Comparison of ENCODE assay signal across 1 cellular context in genomic region chr3:71991051-71991450, GRCh38.
TF ChIP-seq lines count a peak whose summit lies in the region.

No MANE protein-coding gene starts in this region.

TF ChIP-seq in IMR-90, 13 proteins besides CTCF, POLR2A, EP300 and RAD21:
- TF ChIP-seq ELK1 (IDR thresholded peaks at IDR 0.05; ENCODE audit: borderline replicate concordance, low read depth, low read length) (no peak), RFX5 (IDR thresholded peaks at IDR 0.05; ENCODE audit: low read depth, low read length) (no peak), CHD1 (IDR thresholded peaks at IDR 0.05; ENCODE audit: low read depth, low read length) (no peak), CEBPB (IDR thresholded peaks at IDR 0.05; ENCODE audit: low read depth, low read length) (no peak), USF2 (IDR thresholded peaks at IDR 0.05; ENCODE audit: low read depth, low read length) (no peak), RCOR1 (IDR thresholded peaks at IDR 0.05; ENCODE audit: insufficient replicate concordance, low read length) (no peak), NFE2L2 (IDR thresholded peaks at IDR 0.05; ENCODE audit: low read depth, low read length) (no peak), MAZ (IDR thresholded peaks at IDR 0.05; ENCODE audit: borderline replicate concordance, low read depth, low read length) (no peak), SMC3 (IDR thresholded peaks at IDR 0.05; ENCODE audit: low read depth, low read length) (no peak)
